11 cellular contexts compared by ENCODE assay signal in genomic region chr5:65825388-65826328, GRCh38.
DNase-seq lines count a peak whose midpoint lies in the region; ATAC-seq and TF ChIP-seq lines count a peak whose summit lies in the region.
"Had no signal": no experiment of that assay in that cellular context is flagged by ENCODE, and none has a peak within 500 bp of the region (broad histone marks: within the 10 kb centered on the region; RNA-seq: fewer than 3 reads in every experiment).

No MANE protein-coding gene starts in this region.

- H3K27me3 ChIP-seq in GM06990 (replicated peaks; ENCODE audit: control insufficient read depth, insufficient read depth, low read length) (no peaks in the 10 kb centered on the region), tibial artery (no peaks in the 10 kb centered on the region), SJCRH30 (no peaks in the 10 kb centered on the region)
- H3K27me3 ChIP-seq: transverse colon had no signal

- no peak overlapping the region for H3K27ac ChIP-seq in tibial artery
- no peak overlapping the region for H3K27ac ChIP-seq in SJCRH30

- ATAC-seq in GM21423 (IDR thresholded peaks at IDR 0.05; ENCODE audit: unreplicated experiment) = peak; percentile 76
- ATAC-seq in HG03457 (IDR thresholded peaks at IDR 0.05; ENCODE audit: unreplicated experiment) = peak; percentile 54
- no peak for ATAC-seq in GM18867 (IDR thresholded peaks at IDR 0.05; ENCODE audit: unreplicated experiment)
- ATAC-seq: CD8-positive, alpha-beta T cell had no signal

- intact Hi-C loops in tibial artery (cut with DNase I; ENCODE audit: low total_unique reads) = no loop called here

- TF ChIP-seq CTCF in GM06990 (IDR thresholded peaks at IDR 0.05; ENCODE audit: insufficient read depth, low read length, poor library complexity, severe bottlenecking) (peak; percentile 2), tibial artery (IDR thresholded peaks at IDR 0.05) (no peak)

- H3K4me3 ChIP-seq in GM06990 (replicated peaks; ENCODE audit: low read depth, low read length) (no peak overlapping the region), tibial artery (no peak overlapping the region), SJCRH30 (no peak overlapping the region)
- H3K4me3 ChIP-seq: transverse colon had no signal

- H3K9me3 ChIP-seq in tibial artery (no peaks in the 10 kb centered on the region), SJCRH30 (replicated peaks) (no peaks in the 10 kb centered on the region)
- H3K9me3 ChIP-seq: transverse colon had no signal

- DNase-seq in GM06990 (ENCODE audit: extremely low read depth, insufficient read length) = peak; percentile 74
- DNase-seq in UCSD-AML1 (lab: John Stamatoyannopoulos, UW; ENCODE audit: unreplicated experiment) = peak; percentile 71
- DNase-seq in tibial artery = no peak
- no peak for DNase-seq in SJCRH30
- no peak for DNase-seq in NCI-H2081 treated with DMSO at 0.1 percent for 48 hours (lab: John Stamatoyannopoulos, UW)
- DNase-seq: CD8-positive, alpha-beta T cell; NCI-H1694; transverse colon had no signal

- H3K4me1 ChIP-seq in tibial artery (peaks cover 0 to 12% (median 5%) of the 10 kb centered on the region in 4 donors), SJCRH30 (peaks cover 4% of the 10 kb centered on the region)

- no peaks in the 10 kb centered on the region for H3K36me3 ChIP-seq in GM06990 (ENCODE audit: control insufficient read depth, insufficient read depth, low read length)
- H3K36me3 ChIP-seq in tibial artery = no peaks in the 10 kb centered on the region
- no peaks in the 10 kb centered on the region for H3K36me3 ChIP-seq in SJCRH30
- H3K36me3 ChIP-seq: transverse colon had no signal

Comparison
In these comparisons a context has a peak if more than half of its experiments do, and no peak if none do; other contexts are left out.
1. DNase-seq: peak in GM06990 (single experiment) and UCSD-AML1 (single experiment); none in tibial artery (0 of 2), SJCRH30 (0 of 2) and NCI-H2081 treated with DMSO at 0.1 percent for 48 hours (single experiment).